ENCODE assay signal across 11 cellular contexts in the genomic region with DNA sequence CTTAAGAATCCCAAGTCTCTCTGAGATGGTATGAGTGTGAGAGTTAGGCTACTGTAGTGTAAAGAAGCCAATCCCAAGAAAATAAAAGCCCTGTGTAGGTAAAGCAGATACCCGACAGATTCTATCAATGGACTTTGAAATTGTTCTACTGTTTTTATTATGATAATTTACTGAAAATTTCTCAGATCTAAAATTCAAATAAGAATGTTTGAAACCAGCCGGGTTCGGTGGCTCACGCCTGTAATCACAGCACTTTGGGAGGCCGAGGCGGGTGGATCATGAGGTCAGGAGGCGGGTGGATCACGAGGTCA.
DNase-seq lines count a peak whose midpoint lies in the region; ATAC-seq and TF ChIP-seq lines count a peak whose summit lies in the region.
"Had no signal": no experiment of that assay in that cellular context is flagged by ENCODE, and none has a peak within 500 bp of the region (broad histone marks: within the 10 kb centered on the region; RNA-seq: fewer than 3 reads in every experiment).

No MANE protein-coding gene starts in this region.

- no peak overlapping the region for H3K4me3 ChIP-seq in A673 (ENCODE audit: low read depth, low read length, poor library complexity, severe bottlenecking)
- H3K4me3 ChIP-seq in osteoblast (ENCODE audit: insufficient read depth, low read length), result no peak overlapping the region
- peak overlapping the region in 6 of 59 donors; percentile 12 to 40 (median 24) for H3K4me3 ChIP-seq in dorsolateral prefrontal cortex

- peaks cover 19% of the 10 kb centered on the region for H3K27me3 Mint-ChIP-seq in HFFc6 (ENCODE audit: insufficient read depth)
- H3K27me3 Mint-ChIP-seq in T-helper 17 cell, result peaks cover 20% of the 10 kb centered on the region

- H3K9me3 Mint-ChIP-seq in HFFc6, result no peaks in the 10 kb centered on the region

- H3K4me3 Mint-ChIP-seq in HFFc6 (no peak overlapping the region; the same call in 1 of the 2 replicates), T-helper 17 cell (no peak overlapping the region)

- DNase-seq in A673 (ENCODE audit: low spot score) (no peak), HFFc6 (no peak), RWPE1 (ENCODE audit: low spot score) (no peak), osteoblast (ENCODE audit: insufficient read length, low spot score, missing footprints) (no peak), dorsolateral prefrontal cortex (no peak), T-helper 17 cell (no peak), medulla oblongata (ENCODE audit: extremely low spot score) (no peak)
- no peak for DNase-seq in stimulated activated CD8-positive, alpha-beta memory T cell treated with anti-CD3 and anti-CD28 coated beads, Interleukin-4, amount 100 ng/mL, for 48 hours
- DNase-seq: NCI-H187 treated with DMSO at 0.1 percent for 48 hours; NK-92 treated with Interleukin-12 subunit alpha and Interleukin-12 subunit beta, amount 100 ng/mL, for 24 hours had no signal

- POLR2A ChIA-PET in A673 (lab: Charles Lee; ENCODE audit: low non-redundant PET) (interaction anchor here (0.6 kb wide), 1 partner anchor 107 kb away, joined by 5 read pairs; no protein-coding TSS in a partner anchor), RWPE1 (lab: Yijun Ruan, JAX; ENCODE audit: low non-redundant PET) (no interaction called here)

- CTCF ChIA-PET in A673 (lab: Charles Lee) (interaction anchor here (0.8 to 0.9 kb wide), 2 partner anchors 70 to 107 kb away, joined by 3 read pairs; no protein-coding TSS in a partner anchor), RWPE1 (lab: Yijun Ruan, JAX) (interaction anchor here (0.7 to 1.6 kb wide), 2 partner anchors 9 to 793 kb away, joined by 3 to 11 read pairs; partner anchors contain the start of gene MEIS1)

- TF ChIP-seq CTCF in A673 (conservative IDR thresholded peaks at IDR 0.05; ENCODE audit: low read depth, low read length), result no peak
- peak; percentile 9; the same call in 1 of the 2 replicates for TF ChIP-seq CTCF in HFFc6 (IDR thresholded peaks at IDR 0.05)
- TF ChIP-seq CTCF in RWPE1 (conservative IDR thresholded peaks at IDR 0.05; ENCODE audit: low read depth), result peak; percentile 29; the same call in 1 of the 2 replicates
- TF ChIP-seq CTCF in osteoblast (IDR thresholded peaks at IDR 0.05; ENCODE audit: extremely low read depth, low read depth, low read length), result no peak
- TF ChIP-seq CTCF in dorsolateral prefrontal cortex (IDR thresholded peaks at IDR 0.05 in 54 of 56, conservative IDR thresholded peaks at IDR 0.05 in 2 of 56; ENCODE audit: low read depth in 1 of 56, partially characterized antibody in 56 of 56), result peak in 6 of 56 donors; percentile 1 to 30 (median 6)

- H3K36me3 ChIP-seq in A673 (ENCODE audit: insufficient read depth, low read length, poor library complexity, severe bottlenecking), result no peaks in the 10 kb centered on the region
- no peaks in the 10 kb centered on the region for H3K36me3 ChIP-seq in osteoblast (ENCODE audit: insufficient read depth, low read length)
- H3K36me3 ChIP-seq: BE2C had no signal

- H3K4me1 ChIP-seq in A673 (ENCODE audit: insufficient read depth, low read length, poor library complexity, severe bottlenecking) (peaks cover 59% of the 10 kb centered on the region), osteoblast (ENCODE audit: insufficient read depth, low read length) (peaks cover 9% of the 10 kb centered on the region)
- H3K4me1 ChIP-seq: BE2C had no signal

- H3K79me2 ChIP-seq in osteoblast (ENCODE audit: insufficient read depth, low read length), result no peaks in the 10 kb centered on the region

- H3K36me3 Mint-ChIP-seq in HFFc6 (ENCODE audit: low read depth) (no peaks in the 10 kb centered on the region), T-helper 17 cell (ENCODE audit: low read depth) (no peaks in the 10 kb centered on the region)

- no peak overlapping the region for H2AFZ ChIP-seq in osteoblast (ENCODE audit: low read length)

- ATAC-seq in T-helper 17 cell, result no peak

- H3K27me3 ChIP-seq in A673 (replicated peaks; ENCODE audit: insufficient read depth, low read depth, low read length, poor library complexity) (no peaks in the 10 kb centered on the region), osteoblast (ENCODE audit: insufficient read depth, low read length) (peaks cover 9% of the 10 kb centered on the region), dorsolateral prefrontal cortex (peaks cover 0 to 10% (median 0%) of the 10 kb centered on the region in 45 donors)

- no peaks in the 10 kb centered on the region for H4K20me1 ChIP-seq in osteoblast (ENCODE audit: insufficient read depth, low read length)

- H3K27ac Mint-ChIP-seq in HFFc6 (no peak overlapping the region), T-helper 17 cell (no peak overlapping the region)

- H3K4me1 Mint-ChIP-seq in HFFc6 (ENCODE audit: low read depth) (peaks cover 19% of the 10 kb centered on the region), T-helper 17 cell (peaks cover 2% of the 10 kb centered on the region)

- no peaks in the 10 kb centered on the region for H3K9me3 ChIP-seq in A673 (ENCODE audit: low read depth, low read length, poor library complexity, severe bottlenecking)
- no peaks in the 10 kb centered on the region for H3K9me3 ChIP-seq in osteoblast (ENCODE audit: low read depth, low read length)
- H3K9me3 ChIP-seq in T-helper 17 cell (ENCODE audit: control insufficient read depth, low read length, poor library complexity, severe bottlenecking), result no peaks in the 10 kb centered on the region
- H3K9me3 ChIP-seq: BE2C had no signal

- H3K4me2 ChIP-seq in osteoblast (ENCODE audit: insufficient read depth, low read length), result peak overlapping the region; percentile 87

- BruUV-seq in A673 (replicated peaks; lab: Mats Ljungman, UMichigan), result no TSS peak

- H3K27ac ChIP-seq in A673 (ENCODE audit: low read depth, low read length, poor library complexity, severe bottlenecking) (peak overlapping the region; percentile 84), RWPE1 (no peak overlapping the region), osteoblast (ENCODE audit: low read depth, low read length) (no peak overlapping the region), dorsolateral prefrontal cortex (no peak overlapping the region)

- intact Hi-C loops in A673 (cut with micrococcal nuclease; ENCODE audit: unreplicated experiment), result loop anchor here (1.0 to 10.0 kb wide), 5 partner anchors 77 to 1594 kb away; no protein-coding TSS in a partner anchor
- intact Hi-C loops in dorsolateral prefrontal cortex (cut with DNase I), result loop anchor here in 1 of 2 donors (5.0 kb wide), 1 partner anchor 937 kb away; no protein-coding TSS in a partner anchor

Comparison
In these comparisons a context has a peak if more than half of its experiments do, and no peak if none do; other contexts are left out.
1. CTCF ChIP-seq: peak in HFFc6 (single experiment) and RWPE1 (single experiment); none in A673 (single experiment) and osteoblast (single experiment).